In the genomic region with DNA sequence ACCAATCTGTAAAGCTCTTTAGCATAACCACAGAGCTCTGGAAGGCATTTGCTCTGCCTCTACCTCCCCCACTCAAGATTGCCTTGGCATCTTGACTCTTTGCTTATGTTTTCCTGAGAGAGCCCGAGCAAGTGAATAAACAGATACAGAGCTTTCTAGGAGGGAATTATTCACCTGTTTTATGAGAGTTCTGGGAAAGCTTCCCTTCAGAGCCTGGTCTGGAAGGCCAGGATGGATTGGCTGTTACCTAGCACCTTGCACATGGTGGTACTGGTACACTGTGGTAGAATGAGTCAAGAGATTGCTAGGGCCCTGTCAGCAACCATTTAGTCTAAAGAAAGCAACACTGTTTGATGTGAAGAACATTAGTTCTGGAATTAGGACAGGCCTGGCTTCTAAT, we compare ENCODE assay signal across 25 cellular contexts. TPM values are rescaled to one million over a fixed set of nuclear protein-coding genes. Genes with fewer than 3 reads are reported as not detected.
"Had no signal": no experiment of that assay in that cellular context is flagged by ENCODE, and none has a peak within 500 bp of the region (broad histone marks: within the 10 kb centered on the region; RNA-seq: fewer than 3 reads in every experiment).

No MANE protein-coding gene starts in this region.

- H3K9me3 ChIP-seq: SK-N-SH had no signal

- H3K27ac ChIP-seq: HL-60, RWPE1 had no signal

- ATAC-seq: Panc1, PC-3 had no signal

- DNase-seq: KBM-7, NCI-H1092, NCI-H1105 treated with DMSO at 0.1 percent for 48 hours, NCI-H1417 treated with DMSO at 0.1 percent for 48 hours, NCI-H146, NCI-H1694 treated with DMSO at 0.1 percent for 48 hours, NCI-H1930, NCI-H2081, NCI-H2107, NCI-H2227 treated with DMSO at 0.1 percent for 48 hours, NCI-H524, NCI-H526 treated with DMSO at 0.1 percent for 48 hours, NCI-H748 treated with DMSO at 0.1 percent for 48 hours, PC-3, SHP77, SK-N-SH, SW 1271 had no signal

RNA-seq across cellular contexts. Expression of gene GSTT4, which starts 58.1 kb away (rescaled TPM):
- total RNA-seq: LHCN-M2, MCF 10A, NCI-H460, OCI-LY7, PC-3, SK-MEL-5 had no signal
